ENCODE assay signal across 8 cellular contexts in the genomic region with DNA sequence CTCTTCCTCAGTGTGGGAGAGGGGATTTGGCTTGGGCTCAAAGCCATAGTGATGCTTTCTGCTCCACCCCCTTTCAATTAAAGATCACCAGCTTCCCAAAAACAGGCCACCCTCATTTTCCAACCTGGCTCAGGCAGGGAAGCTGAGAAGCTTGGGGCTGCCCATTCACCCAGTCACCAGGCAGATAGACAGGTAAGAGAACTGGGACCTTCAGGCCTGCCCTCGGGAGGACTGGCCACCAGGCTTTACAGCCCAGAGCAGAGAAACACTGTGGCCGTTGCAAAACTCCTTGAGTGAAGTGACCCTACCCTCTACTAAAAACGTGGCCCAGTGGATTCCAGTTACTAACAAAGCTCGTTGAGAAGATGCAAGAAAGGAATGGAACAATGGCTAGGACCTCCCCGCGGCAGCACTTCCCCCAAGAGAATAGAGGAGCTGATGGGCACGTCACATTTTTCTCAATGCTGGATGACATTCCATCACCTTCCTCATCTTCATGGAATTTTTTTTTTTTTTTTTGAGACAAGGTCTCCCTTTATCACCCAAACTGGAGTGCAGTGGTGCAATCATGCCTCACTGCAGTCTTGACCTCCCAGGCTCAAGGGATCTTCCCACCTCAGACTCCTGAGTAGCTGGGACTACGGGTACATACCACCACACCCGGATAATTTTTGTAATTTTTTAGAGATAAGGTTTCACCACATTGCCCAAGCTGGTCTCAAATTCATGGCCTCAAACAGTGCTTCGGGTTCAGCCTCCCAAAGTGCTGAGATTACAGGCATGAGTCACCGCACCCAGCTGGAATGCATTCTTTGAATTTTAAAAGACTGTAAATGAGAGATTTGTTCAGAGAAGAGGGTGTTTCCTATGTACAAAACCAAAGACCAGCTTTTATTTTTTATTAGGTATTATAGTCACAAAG. TPM values are rescaled to one million over a fixed set of nuclear protein-coding genes. Genes with fewer than 3 reads are reported as not detected.
DNase-seq lines count a peak whose midpoint lies in the region; ATAC-seq and TF ChIP-seq lines count a peak whose summit lies in the region.

No MANE protein-coding gene starts in this region.

- peak; percentile 100 for TF ChIP-seq EP300 in Ishikawa (IDR thresholded peaks at IDR 0.05; ENCODE audit: borderline replicate concordance)

- WGBS in body of pancreas, 2 donors = 70 to 71% methylated on average over 11 of the region's 11 CpGs
- WGBS in right lobe of liver (ENCODE audit: insufficient coverage, low coverage, low lambda C conversion rate, missing lambda C conversion rate) = 43% methylated on average over 10 of the region's 11 CpGs

- H3K4me1 ChIP-seq in body of pancreas (peaks cover 42% of the 10 kb centered on the region), right lobe of liver (peaks cover 0 to 59% (median 22%) of the 10 kb centered on the region in 4 donors)

- H3K36me3 ChIP-seq in body of pancreas (replicated peaks in 1 of 2; ENCODE audit: insufficient read depth in 1 of 2, low read depth in 2 of 2) (no peaks in the 10 kb centered on the region), right lobe of liver (no peaks in the 10 kb centered on the region)

- peak; percentile 18 for TF ChIP-seq RAD21 in Ishikawa (IDR thresholded peaks at IDR 0.05; ENCODE audit: low read depth)

- TF ChIP-seq CTCF in AG09319 (IDR thresholded peaks at IDR 0.05; ENCODE audit: low read depth, low read length) (no peak), body of pancreas (IDR thresholded peaks at IDR 0.05) (no peak), right lobe of liver (IDR thresholded peaks at IDR 0.05) (no peak)

- intact Hi-C loops in body of pancreas (cut with DNase I) (no loop called here), right lobe of liver (cut with DNase I) (no loop called here)

- no peak overlapping the region for H3K4me3 ChIP-seq in body of pancreas
- no peak overlapping the region for H3K4me3 ChIP-seq in right lobe of liver

- H3K27me3 ChIP-seq in body of pancreas (no peaks in the 10 kb centered on the region), right lobe of liver (no peaks in the 10 kb centered on the region)

- H3K27ac ChIP-seq in body of pancreas (peak overlapping the region in 3 of 4 donors; percentile 45 to 75 (median 55)), right lobe of liver (peak overlapping the region; percentile 77 to 82 (median 78))

- peak; percentile 72 for ATAC-seq in body of pancreas
- ATAC-seq in right lobe of liver = peak in 1 of 4 donors; percentile 8
- no peak for ATAC-seq in HG03159 (IDR thresholded peaks at IDR 0.05; ENCODE audit: unreplicated experiment)

- DNase-seq in AG09319 (ENCODE audit: extremely low read depth, low read depth) (peak; percentile 83), body of pancreas (peak; percentile 35 to 70 (median 40)), right lobe of liver (no peak), NCI-H345 treated with DMSO at 0.1 percent for 48 hours (lab: John Stamatoyannopoulos, UW; ENCODE audit: unreplicated experiment) (no peak), NCI-H526 treated with DMSO at 0.1 percent for 48 hours (lab: John Stamatoyannopoulos, UW) (no peak)
- DNase-seq in activated T-cell treated with anti-CD3 and anti-CD28 coated beads, Interleukin-2, amount 50 U/mL, for 1 hour = no peak

- H3K9me3 ChIP-seq in body of pancreas = no peaks in the 10 kb centered on the region
- H3K9me3 ChIP-seq in right lobe of liver = no peaks in the 10 kb centered on the region

- no peak for TF ChIP-seq POLR2A in body of pancreas (IDR thresholded peaks at IDR 0.05)
- TF ChIP-seq POLR2A in right lobe of liver (IDR thresholded peaks at IDR 0.05) = no peak

TF ChIP-seq in Ishikawa, 13 proteins besides CTCF, POLR2A, EP300 and RAD21:
- TF ChIP-seq CEBPB (IDR thresholded peaks at IDR 0.05) = peak; percentile 97
- no peak for TF ChIP-seq TAF1 (IDR thresholded peaks at IDR 0.05; ENCODE audit: low read depth)
- TF ChIP-seq CREB1 (IDR thresholded peaks at IDR 0.05; ENCODE audit: low read depth) = no peak; the same call in 1 of the 2 replicates
- no peak for TF ChIP-seq ZBTB7A (IDR thresholded peaks at IDR 0.05; ENCODE audit: low read depth)
- TF ChIP-seq, protein P1, sequence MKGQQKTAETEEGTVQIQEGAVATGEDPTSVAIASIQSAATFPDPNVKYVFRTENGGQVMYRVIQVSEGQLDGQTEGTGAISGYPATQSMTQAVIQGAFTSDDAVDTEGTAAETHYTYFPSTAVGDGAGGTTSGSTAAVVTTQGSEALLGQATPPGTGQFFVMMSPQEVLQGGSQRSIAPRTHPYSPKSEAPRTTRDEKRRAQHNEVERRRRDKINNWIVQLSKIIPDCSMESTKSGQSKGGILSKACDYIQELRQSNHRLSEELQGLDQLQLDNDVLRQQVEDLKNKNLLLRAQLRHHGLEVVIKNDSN (IDR thresholded peaks at IDR 0.05) = peak; percentile 33; the same call in 1 of the 2 replicates
- TF ChIP-seq TEAD4 (IDR thresholded peaks at IDR 0.05) = peak; percentile 98
- no peak for TF ChIP-seq EGR1 (IDR thresholded peaks at IDR 0.05)
- peak; percentile 99 for TF ChIP-seq TCF12 (IDR thresholded peaks at IDR 0.05; ENCODE audit: low read depth)
- TF ChIP-seq, protein P2, sequence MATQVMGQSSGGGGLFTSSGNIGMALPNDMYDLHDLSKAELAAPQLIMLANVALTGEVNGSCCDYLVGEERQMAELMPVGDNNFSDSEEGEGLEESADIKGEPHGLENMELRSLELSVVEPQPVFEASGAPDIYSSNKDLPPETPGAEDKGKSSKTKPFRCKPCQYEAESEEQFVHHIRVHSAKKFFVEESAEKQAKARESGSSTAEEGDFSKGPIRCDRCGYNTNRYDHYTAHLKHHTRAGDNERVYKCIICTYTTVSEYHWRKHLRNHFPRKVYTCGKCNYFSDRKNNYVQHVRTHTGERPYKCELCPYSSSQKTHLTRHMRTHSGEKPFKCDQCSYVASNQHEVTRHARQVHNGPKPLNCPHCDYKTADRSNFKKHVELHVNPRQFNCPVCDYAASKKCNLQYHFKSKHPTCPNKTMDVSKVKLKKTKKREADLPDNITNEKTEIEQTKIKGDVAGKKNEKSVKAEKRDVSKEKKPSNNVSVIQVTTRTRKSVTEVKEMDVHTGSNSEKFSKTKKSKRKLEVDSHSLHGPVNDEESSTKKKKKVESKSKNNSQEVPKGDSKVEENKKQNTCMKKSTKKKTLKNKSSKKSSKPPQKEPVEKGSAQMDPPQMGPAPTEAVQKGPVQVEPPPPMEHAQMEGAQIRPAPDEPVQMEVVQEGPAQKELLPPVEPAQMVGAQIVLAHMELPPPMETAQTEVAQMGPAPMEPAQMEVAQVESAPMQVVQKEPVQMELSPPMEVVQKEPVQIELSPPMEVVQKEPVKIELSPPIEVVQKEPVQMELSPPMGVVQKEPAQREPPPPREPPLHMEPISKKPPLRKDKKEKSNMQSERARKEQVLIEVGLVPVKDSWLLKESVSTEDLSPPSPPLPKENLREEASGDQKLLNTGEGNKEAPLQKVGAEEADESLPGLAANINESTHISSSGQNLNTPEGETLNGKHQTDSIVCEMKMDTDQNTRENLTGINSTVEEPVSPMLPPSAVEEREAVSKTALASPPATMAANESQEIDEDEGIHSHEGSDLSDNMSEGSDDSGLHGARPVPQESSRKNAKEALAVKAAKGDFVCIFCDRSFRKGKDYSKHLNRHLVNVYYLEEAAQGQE (IDR thresholded peaks at IDR 0.05; ENCODE audit: low read depth) = no peak
- peak; percentile 72 for TF ChIP-seq YY1 (IDR thresholded peaks at IDR 0.05; ENCODE audit: low read depth)
- TF ChIP-seq NFIC (IDR thresholded peaks at IDR 0.05) = peak; percentile 91
- TF ChIP-seq FOXM1 (IDR thresholded peaks at IDR 0.05; ENCODE audit: borderline replicate concordance, low read depth) = peak; percentile 99
- TF ChIP-seq MAX (IDR thresholded peaks at IDR 0.05) = peak; percentile 55
TF ChIP-seq in Ishikawa: peak in this region for 8.

RNA-seq across cellular contexts. Expression of gene LIPC, which starts 37.9 kb away (rescaled TPM):
- total RNA-seq in body of pancreas = 1 to 10 TPM; 1.6 to 2.3 TPM
- 100 to 1,000 TPM in 2 of 6 experiments, 10 to 100 TPM in 4; 31.1 to 213 (median 86.1) TPM for total RNA-seq in right lobe of liver

Comparison
In these comparisons a context has a peak if more than half of its experiments do, and no peak if none do; other contexts are left out.
1. DNase-seq: peak in AG09319 (single experiment) and body of pancreas (4 of 4); none in right lobe of liver (0 of 3), activated T-cell treated with anti-CD3 and anti-CD28 coated beads, Interleukin-2, amount 50 U/mL, for 1 hour (single experiment), NCI-H345 treated with DMSO at 0.1 percent for 48 hours (single experiment) and NCI-H526 treated with DMSO at 0.1 percent for 48 hours (single experiment).
2. RNA of gene LIPC, which starts 37.9 kb away (total RNA-seq): 31.1 to 213 TPM in right lobe of liver; 1.6 to 2.3 TPM in body of pancreas; every median in the first group is over 4 times any median in the second.